8 cellular contexts compared by ENCODE assay signal in the genomic region with DNA sequence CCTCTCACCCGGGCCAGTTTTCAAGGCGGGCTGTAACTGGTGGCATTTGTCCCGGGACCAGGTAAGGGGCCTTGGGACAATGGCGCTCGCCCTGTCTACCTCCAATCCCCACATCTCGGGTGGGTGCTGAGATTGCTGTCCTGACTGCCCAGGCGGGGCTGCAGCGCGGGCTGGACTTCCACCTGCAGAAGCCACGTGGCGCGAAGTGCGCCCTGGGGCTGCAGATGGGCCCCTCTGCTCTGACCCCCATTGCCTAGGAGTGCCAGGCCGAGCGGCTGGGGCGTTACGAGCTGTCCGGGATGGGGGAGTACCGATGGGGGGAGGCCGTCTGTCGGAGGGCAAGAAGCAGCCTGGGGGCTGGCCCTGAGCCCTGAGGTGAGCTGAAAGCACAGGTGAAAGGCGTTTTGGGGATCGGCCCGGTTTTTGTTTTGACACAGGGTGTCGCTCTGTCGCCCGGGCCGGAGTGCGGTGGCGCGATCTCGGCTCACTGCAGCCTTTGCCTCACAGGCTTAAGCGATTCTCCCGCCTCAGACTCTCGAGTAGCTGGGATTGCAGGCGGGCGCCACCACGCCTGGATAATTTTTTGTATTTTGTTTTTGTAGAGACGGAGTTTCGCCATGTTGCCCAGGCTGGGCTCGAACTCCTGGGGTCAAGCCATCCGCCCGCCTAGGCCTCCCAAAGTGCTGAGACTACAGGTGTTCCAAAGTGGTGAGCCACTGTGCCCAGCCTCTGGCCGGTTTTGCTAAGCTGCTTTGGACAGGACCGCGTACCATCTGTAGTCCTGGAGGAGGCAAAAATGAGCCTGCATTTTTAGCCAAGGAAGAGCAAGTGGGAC. TPM values are rescaled to one million over a fixed set of nuclear protein-coding genes. Genes with fewer than 3 reads are reported as not detected.
DNase-seq lines count a peak whose midpoint lies in the region; ATAC-seq and TF ChIP-seq lines count a peak whose summit lies in the region.

A gene with protein sequence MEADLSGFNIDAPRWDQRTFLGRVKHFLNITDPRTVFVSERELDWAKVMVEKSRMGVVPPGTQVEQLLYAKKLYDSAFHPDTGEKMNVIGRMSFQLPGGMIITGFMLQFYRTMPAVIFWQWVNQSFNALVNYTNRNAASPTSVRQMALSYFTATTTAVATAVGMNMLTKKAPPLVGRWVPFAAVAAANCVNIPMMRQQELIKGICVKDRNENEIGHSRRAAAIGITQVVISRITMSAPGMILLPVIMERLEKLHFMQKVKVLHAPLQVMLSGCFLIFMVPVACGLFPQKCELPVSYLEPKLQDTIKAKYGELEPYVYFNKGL (plus strand): TSS at position 16 of the 835 bp plus-strand sequence. CDS start 12,001 bp downstream, outside the sequence.

- H3K36me3 Mint-ChIP-seq in activated CD8-positive, alpha-beta T cell treated with anti-CD3 and anti-CD28 coated beads, Interleukin-2, amount 10 ng/mL, durations not matched to agents 7 days and 5 days (ENCODE audit: low read depth) = peaks cover 20% of the 10 kb centered on the region

- POLR2A ChIA-PET in activated CD8-positive, alpha-beta T cell treated with anti-CD3 and anti-CD28 coated beads, Interleukin-2, amount 10 ng/mL, durations not matched to agents 7 days and 5 days (lab: Charles Lee) = interaction anchor here (0.9 to 3.1 kb wide), 10 partner anchors 18 to 73 kb away, joined by 3 to 27 read pairs (median 5); a partner anchor contains a TSS

- in situ Hi-C loops in G401 (cut with HindIII; ENCODE audit: low sequenced_read_pairs) = no loop called here
- in situ Hi-C loops in KBM-7 (cut with MboI; ENCODE audit: low pct_unique_long_range_greater_than_20kb, low sequenced_read_pairs) = no loop called here

- H3K4me1 Mint-ChIP-seq in activated CD8-positive, alpha-beta T cell treated with anti-CD3 and anti-CD28 coated beads, Interleukin-2, amount 10 ng/mL, durations not matched to agents 7 days and 5 days (ENCODE audit: low read depth) = peaks cover 59% of the 10 kb centered on the region

- DNase-seq in G401 (ENCODE audit: low spot score) (peak; percentile 47), LNCaP clone FGC (ENCODE audit: low read depth) (no peak), putamen (ENCODE audit: low spot score) (peak; percentile 39), KBM-7 (no peak)
- peak; percentile 76 for DNase-seq in activated CD8-positive, alpha-beta T cell treated with anti-CD3 and anti-CD28 coated beads, Interleukin-2, amount 10 ng/mL, durations not matched to agents 7 days and 5 days

- H3K4me3 Mint-ChIP-seq in activated CD8-positive, alpha-beta T cell treated with anti-CD3 and anti-CD28 coated beads, Interleukin-2, amount 10 ng/mL, durations not matched to agents 7 days and 5 days = peak within 1 kb of the TSS; percentile 91

- H3K27me3 Mint-ChIP-seq in activated CD8-positive, alpha-beta T cell treated with anti-CD3 and anti-CD28 coated beads, Interleukin-2, amount 10 ng/mL, durations not matched to agents 7 days and 5 days (ENCODE audit: low read depth) = no peaks in the 10 kb centered on the region

- CTCF ChIA-PET in activated CD8-positive, alpha-beta T cell treated with anti-CD3 and anti-CD28 coated beads, Interleukin-2, amount 10 ng/mL, durations not matched to agents 7 days and 5 days (lab: Charles Lee) = interaction anchor here (0.6 to 6.4 kb wide), 18 partner anchors 8 to 339 kb away, joined by 3 to 61 read pairs (median 6); a partner anchor contains a TSS

- peak within 1 kb of the TSS; percentile 92 for H3K4me3 ChIP-seq in LNCaP clone FGC (ENCODE audit: low read depth, low read length)

- ATAC-seq in GM21390 (IDR thresholded peaks at IDR 0.05; ENCODE audit: unreplicated experiment) (peak; percentile 26), esophagus mucosa (peak; percentile 36), HG02678 (IDR thresholded peaks at IDR 0.05; ENCODE audit: unreplicated experiment) (no peak)
- peak; percentile 30 for ATAC-seq in activated CD8-positive, alpha-beta T cell treated with anti-CD3 and anti-CD28 coated beads, Interleukin-2, amount 10 ng/mL, durations not matched to agents 7 days and 5 days

- peak within 1 kb of the TSS; percentile 92 for H3K27ac Mint-ChIP-seq in activated CD8-positive, alpha-beta T cell treated with anti-CD3 and anti-CD28 coated beads, Interleukin-2, amount 10 ng/mL, durations not matched to agents 7 days and 5 days

- H3K9me3 Mint-ChIP-seq in activated CD8-positive, alpha-beta T cell treated with anti-CD3 and anti-CD28 coated beads, Interleukin-2, amount 10 ng/mL, durations not matched to agents 7 days and 5 days (ENCODE audit: insufficient read depth) = no peaks in the 10 kb centered on the region

- TF ChIP-seq CTCF in LNCaP clone FGC (IDR thresholded peaks at IDR 0.05; ENCODE audit: control insufficient read depth, extremely low read depth, insufficient read depth) = peak; percentile 47

RNA-seq across cellular contexts. Expression of the gene that starts here (rescaled TPM):
- total RNA-seq in G401 (2014; rRNA removed; shearing (Covaris generic)) = 17.0 and 25.7 TPM in 2 replicates
- 10 to 100 TPM; 22.2 TPM for total RNA-seq in activated CD8-positive, alpha-beta T cell treated with anti-CD3 and anti-CD28 coated beads, Interleukin-2, amount 10 ng/mL, durations not matched to agents 7 days and 5 days
- 10.6 TPM for total RNA-seq in esophagus mucosa

Comparison
In these comparisons a context has a peak if more than half of its experiments do, and no peak if none do; other contexts are left out.
1. DNase-seq: peak in G401 (single experiment), activated CD8-positive, alpha-beta T cell treated with anti-CD3 and anti-CD28 coated beads, Interleukin-2, amount 10 ng/mL, durations not matched to agents 7 days and 5 days (single experiment) and putamen (single experiment); none in LNCaP clone FGC (single experiment) and KBM-7 (single experiment).